In genomic region chr20:4179545-4179944, GRCh38 we compare ENCODE assay signal across 27 cellular contexts.
"Had no signal": no experiment of that assay in that cellular context is flagged by ENCODE, and none has a peak within 500 bp of the region (broad histone marks: within the 10 kb centered on the region; RNA-seq: fewer than 3 reads in every experiment).

No MANE protein-coding gene starts in this region.

- H3K36me3 ChIP-seq: colonic mucosa had no signal

- FAIRE-seq: colon, endometrium, endothelial cell of umbilical vein, frontal cortex had no signal

- H3K4me3 ChIP-seq: colonic mucosa, coronary artery, dorsolateral prefrontal cortex, esophagus muscularis mucosa, esophagus squamous epithelium, gastrocnemius medialis, gastroesophageal sphincter, heart left ventricle, heart right ventricle had no signal

- H3K27ac ChIP-seq: colonic mucosa, coronary artery, dorsolateral prefrontal cortex, epithelial cell of prostate, esophagus muscularis mucosa, esophagus squamous epithelium, foreskin keratinocyte, gastrocnemius medialis, gastroesophageal sphincter, heart left ventricle, heart right ventricle had no signal

- H3K9me3 ChIP-seq: colonic mucosa, esophagus muscularis mucosa, gastrocnemius medialis had no signal

- H3K27me3 ChIP-seq: colonic mucosa, dorsolateral prefrontal cortex, esophagus muscularis mucosa, esophagus squamous epithelium, foreskin keratinocyte, gastrocnemius medialis, gastroesophageal sphincter, heart left ventricle, heart right ventricle had no signal

- DNase-seq: colonic mucosa; cortex of kidney; dermis blood vessel endothelial cell; dorsolateral prefrontal cortex; effector CD4-positive, alpha-beta T cell; effector CD8-positive, alpha-beta T cell; effector memory CD4-positive, alpha-beta T cell; effector memory CD8-positive, alpha-beta T cell; endodermal cell; erythroblast; esophagus squamous epithelium; foreskin fibroblast; foreskin keratinocyte; gastrocnemius medialis; glutamatergic neuron; head of caudate nucleus; heart left ventricle; heart right ventricle had no signal

- H3K4me1 ChIP-seq: colonic mucosa, esophagus muscularis mucosa, esophagus squamous epithelium, foreskin keratinocyte, gastrocnemius medialis, gastroesophageal sphincter, heart right ventricle had no signal

- ATAC-seq: effector memory CD8-positive, alpha-beta T cell; esophagus mucosa; foreskin keratinocyte; gastrocnemius medialis; gastroesophageal sphincter had no signal
